Comparison of ENCODE assay signal across 3 cellular contexts in genomic region chr3:26264708-26265107, GRCh38.
"Had no signal": no experiment of that assay in that cellular context is flagged by ENCODE, and none has a peak within 500 bp of the region (broad histone marks: within the 10 kb centered on the region; RNA-seq: fewer than 3 reads in every experiment).

No MANE protein-coding gene starts in this region.

- DNase-seq: GDM1, GF-D8 had no signal

- ATAC-seq: GM12878 had no signal

- H3K4me3 ChIP-seq: GM12878 had no signal
